ENCODE assay signal across 20 cellular contexts in genomic region chr22:20472629-20473442, GRCh38. TPM values are rescaled to one million over a fixed set of nuclear protein-coding genes. Genes with fewer than 3 reads are reported as not detected.
DNase-seq lines count a peak whose midpoint lies in the region; ATAC-seq, FAIRE-seq and TF ChIP-seq lines count a peak whose summit lies in the region.
"Had no signal": no experiment of that assay in that cellular context is flagged by ENCODE, and none has a peak within 500 bp of the region (broad histone marks: within the 10 kb centered on the region; RNA-seq: fewer than 3 reads in every experiment).

No MANE protein-coding gene starts in this region.

- H3K36me3 Mint-ChIP-seq in stimulated activated naive CD8-positive, alpha-beta T cell treated with anti-CD3 and anti-CD28 coated beads, Interleukin-15, Interleukin-2, amounts not matched to agents 100 ng/mL and 50 ng/mL, for 24 hours (ENCODE audit: low read depth) = peaks cover 16% of the 10 kb centered on the region
- H3K36me3 Mint-ChIP-seq in astrocyte (ENCODE audit: low read depth, unreplicated experiment) = peaks cover 16% of the 10 kb centered on the region
- peaks cover 26% of the 10 kb centered on the region for H3K36me3 Mint-ChIP-seq in neural progenitor cell

- no peak for TF ChIP-seq POLR2A in esophagus squamous epithelium (IDR thresholded peaks at IDR 0.05)

- no peak overlapping the region for H3K4me2 ChIP-seq in astrocyte (ENCODE audit: low read length)
- H3K4me2 ChIP-seq in neural progenitor cell = no peak overlapping the region

- no peak overlapping the region for H3K4me3 ChIP-seq in astrocyte (ENCODE audit: insufficient read depth, low read depth, low read length)
- H3K4me3 ChIP-seq in neural progenitor cell = no peak overlapping the region
- H3K4me3 ChIP-seq in esophagus squamous epithelium = no peak overlapping the region
- H3K4me3 ChIP-seq: colonic mucosa had no signal

- H3K4me1 ChIP-seq in astrocyte (ENCODE audit: insufficient read depth, low read length) (no peaks in the 10 kb centered on the region), neural progenitor cell (no peaks in the 10 kb centered on the region), esophagus squamous epithelium (peaks cover 0 to 12% (median 3%) of the 10 kb centered on the region in 3 donors)
- H3K4me1 ChIP-seq: colonic mucosa, parathyroid adenoma had no signal

- 83 to 85% methylated on average over 9 to 11 of the region's 11 CpGs for WGBS in esophagus squamous epithelium, 2 donors

- intact Hi-C loops in esophagus squamous epithelium (cut with DNase I) = no loop called here

- no peaks in the 10 kb centered on the region for H3F3A ChIP-seq in neural progenitor cell (ENCODE audit: low read depth)

- H3K9ac ChIP-seq in astrocyte (ENCODE audit: low read length) = no peak overlapping the region
- no peak overlapping the region for H3K9ac ChIP-seq in neural progenitor cell
- H3K9ac ChIP-seq: parathyroid adenoma had no signal

- H3K27ac ChIP-seq in astrocyte (ENCODE audit: low read depth, low read length) = no peak overlapping the region
- no peak overlapping the region for H3K27ac ChIP-seq in neural progenitor cell
- no peak overlapping the region for H3K27ac ChIP-seq in esophagus squamous epithelium
- H3K27ac ChIP-seq: colonic mucosa, parathyroid adenoma had no signal

- H3K27me3 ChIP-seq in astrocyte (ENCODE audit: insufficient read depth, low read length) (no peaks in the 10 kb centered on the region), neural progenitor cell (no peaks in the 10 kb centered on the region), esophagus squamous epithelium (no peaks in the 10 kb centered on the region)
- H3K27me3 ChIP-seq: colonic mucosa had no signal

- H3K36me3 ChIP-seq in astrocyte (ENCODE audit: insufficient read depth, low read length) = peaks cover 3% of the 10 kb centered on the region
- H3K36me3 ChIP-seq in neural progenitor cell = no peaks in the 10 kb centered on the region
- H3K36me3 ChIP-seq in esophagus squamous epithelium = peaks cover 0 to 38% (median 0%) of the 10 kb centered on the region in 3 donors
- H3K36me3 ChIP-seq: colonic mucosa had no signal

- no peaks in the 10 kb centered on the region for H3K27me3 Mint-ChIP-seq in stimulated activated naive CD8-positive, alpha-beta T cell treated with anti-CD3 and anti-CD28 coated beads, Interleukin-15, Interleukin-2, amounts not matched to agents 100 ng/mL and 50 ng/mL, for 24 hours
- H3K27me3 Mint-ChIP-seq in astrocyte (ENCODE audit: low read depth, unreplicated experiment) (no peaks in the 10 kb centered on the region), neural progenitor cell (ENCODE audit: insufficient read depth, low read depth) (no peaks in the 10 kb centered on the region)
- H3K27me3 Mint-ChIP-seq: effector memory CD8-positive, alpha-beta T cell had no signal

- TF ChIP-seq CTCF in astrocyte (IDR thresholded peaks at IDR 0.05; ENCODE audit: insufficient read depth, low read depth, low read length) (no peak), neural progenitor cell (IDR thresholded peaks at IDR 0.05) (no peak), esophagus squamous epithelium (IDR thresholded peaks at IDR 0.05) (no peak)

- ATAC-seq in stimulated activated naive CD8-positive, alpha-beta T cell treated with anti-CD3 and anti-CD28 coated beads, Interleukin-15, Interleukin-2, amounts not matched to agents 100 U/mL and 50 U/mL, for 24 hours = no peak
- no peak for ATAC-seq in SK-N-SH treated with all-trans-retinoic acid at 6 μM for 48 hours
- ATAC-seq: effector memory CD8-positive, alpha-beta T cell; esophagus mucosa had no signal

- peak overlapping the region; percentile 21 for H3K27ac Mint-ChIP-seq in stimulated activated naive CD8-positive, alpha-beta T cell treated with anti-CD3 and anti-CD28 coated beads, Interleukin-15, Interleukin-2, amounts not matched to agents 100 ng/mL and 50 ng/mL, for 24 hours
- H3K27ac Mint-ChIP-seq in astrocyte (ENCODE audit: unreplicated experiment) (no peak overlapping the region), neural progenitor cell (peak overlapping the region; percentile 59)

- H3K9me3 ChIP-seq in astrocyte (ENCODE audit: insufficient read depth, low read depth, low read length) = no peaks in the 10 kb centered on the region
- no peaks in the 10 kb centered on the region for H3K9me3 ChIP-seq in neural progenitor cell (ENCODE audit: low read depth)
- no peaks in the 10 kb centered on the region for H3K9me3 ChIP-seq in esophagus squamous epithelium
- H3K9me3 ChIP-seq: colonic mucosa had no signal

- H3K4me1 Mint-ChIP-seq in stimulated activated naive CD8-positive, alpha-beta T cell treated with anti-CD3 and anti-CD28 coated beads, Interleukin-15, Interleukin-2, amounts not matched to agents 100 ng/mL and 50 ng/mL, for 24 hours (ENCODE audit: low read depth) = peaks cover 52% of the 10 kb centered on the region
- H3K4me1 Mint-ChIP-seq in astrocyte (ENCODE audit: low read depth, unreplicated experiment) (no peaks in the 10 kb centered on the region), neural progenitor cell (no peaks in the 10 kb centered on the region)

- no peak overlapping the region for H2AFZ ChIP-seq in astrocyte (ENCODE audit: low read depth, low read length)
- H2AFZ ChIP-seq in neural progenitor cell (replicated peaks) = no peak overlapping the region
- H2AFZ ChIP-seq: parathyroid adenoma had no signal

- H3K4me3 Mint-ChIP-seq in stimulated activated naive CD8-positive, alpha-beta T cell treated with anti-CD3 and anti-CD28 coated beads, Interleukin-15, Interleukin-2, amounts not matched to agents 100 ng/mL and 50 ng/mL, for 24 hours = no peak overlapping the region
- peak overlapping the region; percentile 40 for H3K4me3 Mint-ChIP-seq in astrocyte (ENCODE audit: unreplicated experiment)
- no peak overlapping the region for H3K4me3 Mint-ChIP-seq in neural progenitor cell
- H3K4me3 Mint-ChIP-seq: effector memory CD8-positive, alpha-beta T cell had no signal

- no peak for FAIRE-seq in astrocyte (lab: Jason Lieb, UNC)

- H3K79me2 ChIP-seq in astrocyte (ENCODE audit: insufficient read depth, low read length) = no peaks in the 10 kb centered on the region
- no peaks in the 10 kb centered on the region for H3K79me2 ChIP-seq in neural progenitor cell (ENCODE audit: low read depth)
- H3K79me2 ChIP-seq: parathyroid adenoma had no signal

- no peaks in the 10 kb centered on the region for H3K9me3 Mint-ChIP-seq in stimulated activated naive CD8-positive, alpha-beta T cell treated with anti-CD3 and anti-CD28 coated beads, Interleukin-15, Interleukin-2, amounts not matched to agents 100 ng/mL and 50 ng/mL, for 24 hours
- H3K9me3 Mint-ChIP-seq in astrocyte (ENCODE audit: unreplicated experiment) = no peaks in the 10 kb centered on the region
- H3K9me3 Mint-ChIP-seq in neural progenitor cell = peaks cover 5% of the 10 kb centered on the region
- H3K9me3 Mint-ChIP-seq: effector memory CD8-positive, alpha-beta T cell had no signal

- DNase-seq in stimulated activated naive CD8-positive, alpha-beta T cell treated with anti-CD3 and anti-CD28 coated beads, Interleukin-15, Interleukin-2, amounts not matched to agents 100 U/mL and 50 U/mL, for 24 hours = no peak
- DNase-seq in astrocyte (ENCODE audit: low read depth) = no peak
- no peak for DNase-seq in neural progenitor cell (ENCODE audit: low spot score)
- DNase-seq in NOMO-1 treated with dmso at 0.1 percent for 144 hours (lab: John Stamatoyannopoulos, UW; ENCODE audit: unreplicated experiment) = no peak
- no peak for DNase-seq in esophagus squamous epithelium (lab: John Stamatoyannopoulos, UW)
- DNase-seq: activated CD4-positive, alpha-beta T cell treated with anti-CD3 and anti-CD28 coated beads for 48 hours; activated CD8-positive, alpha-beta memory T cell treated with anti-CD3 and anti-CD28 coated beads, Interleukin-2, amount 50 U/mL, for 48 hours; C1 segment of cervical spinal cord; colonic mucosa; effector memory CD8-positive, alpha-beta T cell; foreskin melanocyte; mesendoderm; NCI-H1092; NCI-H1930; NCI-H69; stimulated activated CD8-positive, alpha-beta memory T cell treated with anti-CD3 and anti-CD28 coated beads, Interleukin-4, amount 100 ng/mL, for 48 hours had no signal

- H4K20me1 ChIP-seq in astrocyte (ENCODE audit: insufficient read depth, low read length) = peaks cover 10% of the 10 kb centered on the region
- no peaks in the 10 kb centered on the region for H4K20me1 ChIP-seq in neural progenitor cell (ENCODE audit: low read depth)

TF ChIP-seq in SK-N-SH treated with all-trans-retinoic acid at 6 μM for 48 hours, 23 proteins besides CTCF, POLR2A, EP300 and RAD21 (continues in another document):
- TF ChIP-seq RARB (CRISPR knock-in tag; IDR thresholded peaks at IDR 0.05) = no peak
- TF ChIP-seq, protein P1, sequence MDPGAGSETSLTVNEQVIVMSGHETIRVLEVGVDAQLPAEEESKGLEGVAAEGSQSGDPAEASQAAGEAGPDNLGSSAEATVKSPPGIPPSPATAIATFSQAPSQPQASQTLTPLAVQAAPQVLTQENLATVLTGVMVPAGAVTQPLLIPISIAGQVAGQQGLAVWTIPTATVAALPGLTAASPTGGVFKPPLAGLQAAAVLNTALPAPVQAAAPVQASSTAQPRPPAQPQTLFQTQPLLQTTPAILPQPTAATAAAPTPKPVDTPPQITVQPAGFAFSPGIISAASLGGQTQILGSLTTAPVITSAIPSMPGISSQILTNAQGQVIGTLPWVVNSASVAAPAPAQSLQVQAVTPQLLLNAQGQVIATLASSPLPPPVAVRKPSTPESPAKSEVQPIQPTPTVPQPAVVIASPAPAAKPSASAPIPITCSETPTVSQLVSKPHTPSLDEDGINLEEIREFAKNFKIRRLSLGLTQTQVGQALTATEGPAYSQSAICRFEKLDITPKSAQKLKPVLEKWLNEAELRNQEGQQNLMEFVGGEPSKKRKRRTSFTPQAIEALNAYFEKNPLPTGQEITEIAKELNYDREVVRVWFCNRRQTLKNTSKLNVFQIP (CRISPR knock-in tag; IDR thresholded peaks at IDR 0.05; ENCODE audit: borderline replicate concordance, low read depth) = no peak

RNA-seq across cellular contexts. Expression of gene KLHL22, which starts 22.8 kb away (rescaled TPM):
- total RNA-seq in astrocyte (13.7 and 14.0 TPM in 2 replicates), neural progenitor cell (ENCODE audit: low replicate concordance) (14.3 and 31.9 TPM in 2 replicates), esophagus squamous epithelium (10 to 100 TPM in 1 of 4 donors, 1 to 10 TPM in 3; 7.7 to 13.0 (median 8.3) TPM)

RNA-seq across cellular contexts. Expression of gene MED15, which starts 34.6 kb away (rescaled TPM):
- total RNA-seq in astrocyte (127 and 153 TPM in 2 replicates), neural progenitor cell (ENCODE audit: low replicate concordance) (11.4 and 21.3 TPM in 2 replicates), esophagus squamous epithelium (10 to 100 TPM; 31.6 to 51.4 (median 46.1) TPM)

RNA-seq across cellular contexts. Expression of gene SCARF2, which starts 35.2 kb away (rescaled TPM):
- total RNA-seq in astrocyte (17.3 and 22.5 TPM in 2 replicates), neural progenitor cell (ENCODE audit: low replicate concordance) (0.22 and 3.9 TPM in 2 replicates), esophagus squamous epithelium (1 to 10 TPM; 1.1 to 6.9 (median 2.4) TPM)
